ENCODE assay signal across 27 cellular contexts in genomic region chr12:23611320-23611719, GRCh38.
DNase-seq lines count a peak whose midpoint lies in the region; ATAC-seq, FAIRE-seq and TF ChIP-seq lines count a peak whose summit lies in the region.
"Had no signal": no experiment of that assay in that cellular context is flagged by ENCODE, and none has a peak within 500 bp of the region (broad histone marks: within the 10 kb centered on the region; RNA-seq: fewer than 3 reads in every experiment).

No MANE protein-coding gene starts in this region.

- TF ChIP-seq EP300 in H1 (IDR thresholded peaks at IDR 0.05; ENCODE audit: borderline replicate concordance in 1 of 2, low read depth in 2 of 2, low read length in 2 of 2) = no peak

- H2AK5ac ChIP-seq in H1 (ENCODE audit: low read depth, low read length) = no peak overlapping the region

- WGBS in H1 (ENCODE audit: extremely low coverage in 1 of 2, insufficient coverage in 1 of 2, insufficient read length in 1 of 2, insufficient replicate concordance in 2 of 2, low coverage in 1 of 2, low lambda C conversion rate in 2 of 2, missing lambda C conversion rate in 1 of 2), 2 experiments = 84% methylated on average over 4 of the region's 4 CpGs; no CpG with 5 or more reads in 1 of the 2 experiments

- H3K4ac ChIP-seq in H1 (replicated peaks; ENCODE audit: insufficient read length, low read depth, low read length) = no peak overlapping the region

- H3K4me1 ChIP-seq in H1 (replicated peaks in 1 of 4; ENCODE audit: control insufficient read depth in 3 of 4, insufficient read depth in 4 of 4, low read length in 3 of 4) = no peaks in the 10 kb centered on the region
- H3K4me1 ChIP-seq: A549, adrenal gland, BE2C, upper lobe of left lung had no signal

- TF ChIP-seq RAD21 in H1 (IDR thresholded peaks at IDR 0.05 in 1 of 2, conservative IDR thresholded peaks at IDR 0.05 in 1 of 2; ENCODE audit: low read depth in 2 of 2, low read length in 2 of 2) = no peak

- H2BK120ac ChIP-seq in H1 (replicated peaks; ENCODE audit: low read depth, low read length) = no peak overlapping the region

- H2BK20ac ChIP-seq in H1 (ENCODE audit: low read length) = no peak overlapping the region

- DNase-seq in NCI-H2171 treated with DMSO at 0.1 percent for 48 hours (lab: John Stamatoyannopoulos, UW) (peak; percentile 36), NCI-H2171 (lab: John Stamatoyannopoulos, UW) (no peak), NCI-H69 (lab: John Stamatoyannopoulos, UW) (peak; percentile 57), H1 (ENCODE audit: low read depth in 1 of 2, low spot score in 2 of 2) (no peak), retinal pigment epithelial cell (ENCODE audit: low read depth) (peak; percentile 0)
- DNase-seq: activated CD4-positive, alpha-beta T cell treated with anti-CD3 and anti-CD28 coated beads, Interleukin-2, amount 10 ng/mL, durations not matched to agents 7 days and 5 days; activated naive CD4-positive, alpha-beta T cell treated with Interleukin-2 at 50 U/mL for 16 hours; activated T-cell treated with anti-CD3 and anti-CD28 coated beads, Interleukin-2, amount 50 U/mL, for 48 hours; adrenal gland; BE2C; DND-41; dorsolateral prefrontal cortex; mucosa of descending colon; NCI-H1417 treated with DMSO at 0.1 percent for 48 hours; PC-3; small intestine; stimulated activated CD4-positive, alpha-beta T cell treated with anti-CD3 and anti-CD28 coated beads, Interleukin-2, amount 100 ng/mL, for 24 hours; substantia nigra; upper lobe of left lung; WERI-Rb-1 had no signal

- no peaks in the 10 kb centered on the region for H3K9me3 ChIP-seq in H1 (ENCODE audit: insufficient read depth in 2 of 2, low read depth in 1 of 2, low read length in 1 of 2)
- H3K9me3 ChIP-seq: A549, adrenal gland, BE2C, mucosa of descending colon, upper lobe of left lung had no signal

- H3K79me1 ChIP-seq in H1 (ENCODE audit: low read depth, low read length) = no peaks in the 10 kb centered on the region

- H3K4me3 ChIP-seq in H1 (ENCODE audit: extremely low read depth in 1 of 4, insufficient read depth in 2 of 4, low read depth in 3 of 4, low read length in 4 of 4) (no peak overlapping the region), retinal pigment epithelial cell (ENCODE audit: low read length) (no peak overlapping the region)
- H3K4me3 ChIP-seq: A549, adrenal gland, dorsolateral prefrontal cortex, GM12878, mucosa of descending colon, upper lobe of left lung had no signal

- H4K5ac ChIP-seq in H1 (ENCODE audit: insufficient read length, low read depth, low read length) = no peak overlapping the region

- H3K4me2 ChIP-seq in H1 (ENCODE audit: insufficient read depth in 1 of 2, low read depth in 2 of 2, low read length in 2 of 2) = no peak overlapping the region
- H3K4me2 ChIP-seq: A549 had no signal

- no peak overlapping the region for H2BK15ac ChIP-seq in H1 (ENCODE audit: low read length)

- FAIRE-seq in H1 (lab: Jason Lieb, UNC) = no peak
- FAIRE-seq: A549, GM12878, keratinocyte had no signal

- H3K56ac ChIP-seq in H1 (replicated peaks; ENCODE audit: insufficient read length, low read depth, low read length) = no peak overlapping the region

- H3K9ac ChIP-seq in H1 (replicated peaks in 1 of 4; ENCODE audit: extremely low read depth in 1 of 4, low read depth in 3 of 4, low read length in 3 of 4) = no peak overlapping the region

- no peaks in the 10 kb centered on the region for H3K36me3 ChIP-seq in H1 (ENCODE audit: control insufficient read depth in 2 of 4, insufficient read depth in 4 of 4, low read length in 3 of 4)
- H3K36me3 ChIP-seq: adrenal gland, BE2C, upper lobe of left lung, WERI-Rb-1 had no signal

- H4K91ac ChIP-seq in H1 (replicated peaks; ENCODE audit: insufficient read length, low read length) = no peak overlapping the region

- TF ChIP-seq CTCF in H1 (IDR thresholded peaks at IDR 0.05; ENCODE audit: control extremely low read depth in 1 of 3, insufficient read depth in 1 of 3, low read depth in 1 of 3, low read length in 3 of 3) (no peak), retinal pigment epithelial cell (conservative IDR thresholded peaks at IDR 0.05; ENCODE audit: low read depth, low read length) (no peak)

- no peaks in the 10 kb centered on the region for H4K20me1 ChIP-seq in H1 (replicated peaks in 1 of 2; ENCODE audit: control insufficient read depth in 1 of 2, insufficient read depth in 2 of 2, low read length in 2 of 2)

- no peak overlapping the region for H4K8ac ChIP-seq in H1 (ENCODE audit: extremely low read depth, insufficient read depth, low read length)

- 0 out of 2 replicates have a peak overlapping the region, but pooled peaks have one; percentile 8 for H2AFZ ChIP-seq in H1 (ENCODE audit: low read length)

- no peaks in the 10 kb centered on the region for H3K79me2 ChIP-seq in H1 (ENCODE audit: control insufficient read depth in 1 of 2, insufficient read depth in 2 of 2, low read length in 2 of 2)

- H3K18ac ChIP-seq in H1 (ENCODE audit: extremely low read depth, low read length) = no peak overlapping the region

- H3K27me3 ChIP-seq in H1 (replicated peaks in 1 of 4; ENCODE audit: control insufficient read depth in 3 of 4, extremely low read depth in 1 of 4, insufficient read depth in 3 of 4, low read length in 3 of 4) = no peaks in the 10 kb centered on the region
- H3K27me3 ChIP-seq: adrenal gland, BE2C, dorsolateral prefrontal cortex, upper lobe of left lung had no signal

- no peak overlapping the region for H2BK5ac ChIP-seq in H1 (ENCODE audit: low read depth, low read length)

- CTCF ChIA-PET in H1 (lab: Charles Lee; ENCODE audit: partially characterized antibody) = no interaction called here

- H3K14ac ChIP-seq in H1 (ENCODE audit: insufficient read length) = no peak overlapping the region

- ATAC-seq in GM21717 (IDR thresholded peaks at IDR 0.05; ENCODE audit: unreplicated experiment) = no peak
- no peak for ATAC-seq in GM19463 (IDR thresholded peaks at IDR 0.05; ENCODE audit: unreplicated experiment)
- ATAC-seq in GM21515 (IDR thresholded peaks at IDR 0.05; ENCODE audit: unreplicated experiment) = no peak
- ATAC-seq: A549, GM12878, mucosa of descending colon, PC-3, Right ventricle myocardium inferior had no signal

- no peak overlapping the region for H3K27ac ChIP-seq in H1 (ENCODE audit: low read depth, low read length)
- H3K27ac ChIP-seq: A549, adrenal gland, dorsolateral prefrontal cortex, upper lobe of left lung, WERI-Rb-1 had no signal

- POLR2A ChIA-PET in H1 (lab: Charles Lee; ENCODE audit: partially characterized antibody) = no interaction called here

- H3K23me2 ChIP-seq in H1 (ENCODE audit: low read depth, low read length) = no peaks in the 10 kb centered on the region

- no peak for TF ChIP-seq POLR2A in H1 (IDR thresholded peaks at IDR 0.05; ENCODE audit: control extremely low read depth in 1 of 2, low read depth in 2 of 2, low read length in 2 of 2)

- no peak overlapping the region for H2BK12ac ChIP-seq in H1 (ENCODE audit: low read depth, low read length)

- no peak overlapping the region for H3K23ac ChIP-seq in H1 (ENCODE audit: insufficient read length)

TF ChIP-seq in H1, 55 proteins besides CTCF, POLR2A, EP300 and RAD21:
- TF ChIP-seq TEAD4 (IDR thresholded peaks at IDR 0.05; ENCODE audit: low read depth, low read length) = no peak
- no peak for TF ChIP-seq TAF1 (IDR thresholded peaks at IDR 0.05; ENCODE audit: low read depth, low read length)

Comparison
In these comparisons a context has a peak if more than half of its experiments do, and no peak if none do; other contexts are left out.
1. DNase-seq: peak in NCI-H2171 treated with DMSO at 0.1 percent for 48 hours (single experiment), NCI-H69 (single experiment) and retinal pigment epithelial cell (single experiment); none in NCI-H2171 (single experiment) and H1 (0 of 2).